ENCODE assay signal across 29 cellular contexts in the genomic region with DNA sequence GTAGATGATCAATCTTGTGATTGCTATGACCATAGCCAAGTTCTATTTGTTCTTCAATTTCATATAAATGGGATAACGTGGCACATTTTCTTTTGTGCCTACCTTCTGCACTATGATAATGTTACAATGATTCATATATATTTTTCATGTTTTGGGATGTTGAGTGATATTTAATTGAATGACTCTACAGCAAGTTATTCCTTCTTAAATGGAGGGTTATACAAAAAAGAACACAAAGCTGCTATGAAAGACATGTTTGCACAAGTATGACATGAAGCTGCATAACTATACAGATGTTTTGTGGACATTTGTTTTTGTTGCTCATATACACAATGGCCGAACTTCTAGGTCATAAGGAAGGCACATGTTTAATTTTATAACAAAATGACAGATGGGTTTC.
"Had no signal": no experiment of that assay in that cellular context is flagged by ENCODE, and none has a peak within 500 bp of the region (broad histone marks: within the 10 kb centered on the region; RNA-seq: fewer than 3 reads in every experiment).

No MANE protein-coding gene starts in this region.

- H3K27ac Mint-ChIP-seq: naive thymus-derived CD4-positive, alpha-beta T cell; natural killer cell; nephron; progenitor cell of endocrine pancreas; stimulated activated effector memory CD8-positive, alpha-beta T cell treated with anti-CD3 and anti-CD28 coated beads, Interleukin-12 subunit alpha, Interleukin-12 subunit beta, amount 100 ng/mL, for 72 hours; stimulated activated naive B cell treated with anti-CD40 and anti-IgM and Interleukin-4, amounts not matched to agents 10 μg/mL and 1 μg/mL and 100 μg/mL, for 72 hours; stimulated activated naive CD8-positive, alpha-beta T cell treated with anti-CD3 and anti-CD28 coated beads, Interleukin-15, Interleukin-2, amounts not matched to agents 100 ng/mL and 50 ng/mL, for 24 hours had no signal

- H3K4me1 ChIP-seq: parathyroid adenoma, psoas muscle, right lobe of liver, sigmoid colon, stomach, thyroid gland, tibial nerve, upper lobe of left lung, uterus had no signal

- DNase-seq: naive thymus-derived CD4-positive, alpha-beta T cell; natural killer cell; occipital lobe; ovary; posterior cingulate gyrus; psoas muscle; right cardiac atrium; right lobe of liver; sigmoid colon; small intestine; stimulated activated CD4-positive, alpha-beta T cell treated with anti-CD3 and anti-CD28 coated beads, Interleukin-15, amount 100 ng/mL, for 24 hours; stimulated activated CD4-positive, alpha-beta T cell treated with anti-CD3 and anti-CD28 coated beads, Interleukin-2, amount 100 ng/mL, for 24 hours; stimulated activated CD4-positive, alpha-beta T cell treated with anti-CD3 and anti-CD28 coated beads, Interleukin-2, amount 100 ng/mL, for 48 hours; stimulated activated CD4-positive, alpha-beta T cell treated with anti-CD3 and anti-CD28 coated beads, Interleukin-4, amount 100 ng/mL, for 24 hours; stimulated activated naive B cell treated with anti-CD40 and anti-IgM and Interleukin-4, amounts not matched to agents 10 μg/mL and 1 μg/mL and 100 μg/mL, for 72 hours; stimulated activated naive CD4-positive, alpha-beta T cell treated with Interleukin-2 at 50 U/mL for 16 hours; stomach; thyroid gland; trophoblast cell; upper lobe of left lung; uterus had no signal

- H3K27ac ChIP-seq: neutrophil, ovary, parathyroid adenoma, psoas muscle, right lobe of liver, sigmoid colon, stomach, thoracic aorta, thyroid gland, tibial nerve, upper lobe of left lung, uterus had no signal

- H3K9ac ChIP-seq: parathyroid adenoma had no signal

- H3K9me3 ChIP-seq: neutrophil, ovary, psoas muscle, right lobe of liver, sigmoid colon, thoracic aorta, thyroid gland, tibial nerve, upper lobe of left lung, uterus had no signal

- H3K27me3 Mint-ChIP-seq: naive thymus-derived CD4-positive, alpha-beta T cell; progenitor cell of endocrine pancreas; stimulated activated naive B cell treated with anti-CD40 and anti-IgM and Interleukin-4, amounts not matched to agents 10 μg/mL and 1 μg/mL and 100 μg/mL, for 72 hours; stimulated activated naive CD8-positive, alpha-beta T cell treated with anti-CD3 and anti-CD28 coated beads, Interleukin-15, Interleukin-2, amounts not matched to agents 100 ng/mL and 50 ng/mL, for 24 hours had no signal

- H3K4me1 Mint-ChIP-seq: naive thymus-derived CD4-positive, alpha-beta T cell; natural killer cell; nephron; stimulated activated effector memory CD8-positive, alpha-beta T cell treated with anti-CD3 and anti-CD28 coated beads, Interleukin-12 subunit alpha, Interleukin-12 subunit beta, amount 100 ng/mL, for 72 hours; stimulated activated naive B cell treated with anti-CD40 and anti-IgM and Interleukin-4, amounts not matched to agents 10 μg/mL and 1 μg/mL and 100 μg/mL, for 72 hours had no signal

- H3K4me3 Mint-ChIP-seq: naive thymus-derived CD4-positive, alpha-beta T cell; natural killer cell; nephron; stimulated activated effector memory CD8-positive, alpha-beta T cell treated with anti-CD3 and anti-CD28 coated beads, Interleukin-12 subunit alpha, Interleukin-12 subunit beta, amount 100 ng/mL, for 72 hours; stimulated activated naive B cell treated with anti-CD40 and anti-IgM and Interleukin-4, amounts not matched to agents 10 μg/mL and 1 μg/mL and 100 μg/mL, for 72 hours; stimulated activated naive CD8-positive, alpha-beta T cell treated with anti-CD3 and anti-CD28 coated beads, Interleukin-15, Interleukin-2, amounts not matched to agents 100 ng/mL and 50 ng/mL, for 24 hours had no signal

- H3K79me2 ChIP-seq: parathyroid adenoma had no signal

- H3K4me3 ChIP-seq: ovary, psoas muscle, right lobe of liver, sigmoid colon, stomach, thoracic aorta, thyroid gland, tibial nerve, upper lobe of left lung, uterus had no signal

- H3K27me3 ChIP-seq: neutrophil, ovary, right lobe of liver, sigmoid colon, stomach, thyroid gland, tibial nerve, upper lobe of left lung, uterus had no signal

- H2AFZ ChIP-seq: parathyroid adenoma had no signal

- FAIRE-seq: small intestine had no signal

- H3K36me3 Mint-ChIP-seq: naive thymus-derived CD4-positive, alpha-beta T cell; natural killer cell; stimulated activated effector memory CD8-positive, alpha-beta T cell treated with anti-CD3 and anti-CD28 coated beads, Interleukin-12 subunit alpha, Interleukin-12 subunit beta, amount 100 ng/mL, for 72 hours had no signal

- H3K36me3 ChIP-seq: neutrophil, ovary, right lobe of liver, sigmoid colon, stomach, thoracic aorta, thyroid gland, tibial nerve, upper lobe of left lung, uterus had no signal

- ATAC-seq: naive thymus-derived CD4-positive, alpha-beta T cell; natural killer cell; psoas muscle; right cardiac atrium; right lobe of liver; stimulated activated effector memory CD8-positive, alpha-beta T cell treated with anti-CD3 and anti-CD28 coated beads, Interleukin-12 subunit alpha, Interleukin-12 subunit beta, amount 100 ng/mL, for 72 hours; stimulated activated naive B cell treated with anti-CD40 and anti-IgM and Interleukin-4, amounts not matched to agents 10 μg/mL and 1 μg/mL and 100 μg/mL, for 72 hours had no signal

- H3K9me3 Mint-ChIP-seq: nephron had no signal
